ENCODE assay signal across 1 cellular context in genomic region chr12:31728917-31729640, GRCh38.
TF ChIP-seq lines count a peak whose summit lies in the region.

Gene AMN1 (minus strand): TSS chr12:31729021. CDS start chr12:31729008, 13 bp downstream.

TF ChIP-seq in HEK293, 187 proteins besides CTCF, POLR2A, EP300 and RAD21 (continued from another document and continues in another):
- TF ChIP-seq, protein P1, sequence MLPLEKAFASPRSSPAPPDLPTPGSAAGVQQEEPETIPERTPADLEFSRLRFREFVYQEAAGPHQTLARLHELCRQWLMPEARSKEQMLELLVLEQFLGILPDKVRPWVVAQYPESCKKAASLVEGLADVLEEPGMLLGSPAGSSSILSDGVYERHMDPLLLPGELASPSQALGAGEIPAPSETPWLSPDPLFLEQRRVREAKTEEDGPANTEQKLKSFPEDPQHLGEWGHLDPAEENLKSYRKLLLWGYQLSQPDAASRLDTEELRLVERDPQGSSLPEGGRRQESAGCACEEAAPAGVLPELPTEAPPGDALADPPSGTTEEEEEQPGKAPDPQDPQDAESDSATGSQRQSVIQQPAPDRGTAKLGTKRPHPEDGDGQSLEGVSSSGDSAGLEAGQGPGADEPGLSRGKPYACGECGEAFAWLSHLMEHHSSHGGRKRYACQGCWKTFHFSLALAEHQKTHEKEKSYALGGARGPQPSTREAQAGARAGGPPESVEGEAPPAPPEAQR (tag by site-specific recombination; IDR thresholded peaks at IDR 0.05): peak; percentile 82; the same call in 1 of the 2 replicates
- TF ChIP-seq PRDM6 (tag by site-specific recombination; IDR thresholded peaks at IDR 0.05) (no peak), KLF7 (tag by site-specific recombination; IDR thresholded peaks at IDR 0.05; ENCODE audit: borderline replicate concordance) (peak; percentile 94), SETDB1 (IDR thresholded peaks at IDR 0.05; ENCODE audit: insufficient read length, low read length) (peak; percentile 83), FEZF1 (tag by site-specific recombination; IDR thresholded peaks at IDR 0.05) (no peak), TRIM28 (IDR thresholded peaks at IDR 0.05; ENCODE audit: borderline replicate concordance, low read length) (peak; percentile 51; the same call in 1 of the 2 replicates), ZNF335 (tag by site-specific recombination; conservative IDR thresholded peaks at IDR 0.05) (peak; percentile 61), ZXDB (tag by site-specific recombination; IDR thresholded peaks at IDR 0.05) (peak; percentile 84), ZNF146 (tag by site-specific recombination; IDR thresholded peaks at IDR 0.05) (no peak), RBAK (tag by site-specific recombination; IDR thresholded peaks at IDR 0.05) (no peak), ZFP3 (tag by site-specific recombination; IDR thresholded peaks at IDR 0.05; ENCODE audit: low read depth) (no peak), ZNF473 (tag by site-specific recombination; IDR thresholded peaks at IDR 0.05) (no peak), ZNF223 (tag by site-specific recombination; IDR thresholded peaks at IDR 0.05) (no peak), ZNF660 (tag by site-specific recombination; IDR thresholded peaks at IDR 0.05) (peak; percentile 47), GLIS2 (tag by site-specific recombination; IDR thresholded peaks at IDR 0.05) (peak; percentile 54; the same call in 1 of the 2 replicates), ZBTB48 (tag by site-specific recombination; IDR thresholded peaks at IDR 0.05) (peak; percentile 100), ZNF133 (tag by site-specific recombination; IDR thresholded peaks at IDR 0.05) (no peak; the same call in 1 of the 2 replicates), SP2 (tag by site-specific recombination; IDR thresholded peaks at IDR 0.05) (peak; percentile 95), ZFP37 (tag by site-specific recombination; IDR thresholded peaks at IDR 0.05) (no peak; the same call in 1 of the 2 replicates), ZNF610 (tag by site-specific recombination; IDR thresholded peaks at IDR 0.05; ENCODE audit: borderline replicate concordance) (no peak), MYNN (tag by site-specific recombination; IDR thresholded peaks at IDR 0.05; ENCODE audit: borderline replicate concordance) (no peak), ZBTB20 (tag by site-specific recombination; IDR thresholded peaks at IDR 0.05) (peak; percentile 84), KLF9 (tag by site-specific recombination; IDR thresholded peaks at IDR 0.05; ENCODE audit: low read depth) (0 out of 2 replicates have a peak, but pooled peaks have one; percentile 69), GLIS1 (tag by site-specific recombination; IDR thresholded peaks at IDR 0.05) (peak; percentile 62), ZBTB8A (tag by site-specific recombination; IDR thresholded peaks at IDR 0.05) (peak; percentile 99), ZSCAN30 (tag by site-specific recombination; IDR thresholded peaks at IDR 0.05) (no peak), ZNF621 (tag by site-specific recombination; IDR thresholded peaks at IDR 0.05) (no peak), YY1 (tag by site-specific recombination; IDR thresholded peaks at IDR 0.05) (peak; percentile 56; the same call in 1 of the 2 replicates), ZNF324 (tag by site-specific recombination; IDR thresholded peaks at IDR 0.05) (peak; percentile 75), ZFHX2 (tag by site-specific recombination; conservative IDR thresholded peaks at IDR 0.05) (peak; percentile 96), ZNF701 (tag by site-specific recombination; IDR thresholded peaks at IDR 0.05) (no peak), ZNF48 (tag by site-specific recombination; IDR thresholded peaks at IDR 0.05) (no peak), ZNF514 (tag by site-specific recombination; IDR thresholded peaks at IDR 0.05) (no peak), SP3 (tag by site-specific recombination; IDR thresholded peaks at IDR 0.05) (peak; percentile 97), ZNF843 (tag by site-specific recombination; IDR thresholded peaks at IDR 0.05) (no peak), ZIC2 (tag by site-specific recombination; IDR thresholded peaks at IDR 0.05) (peak; percentile 82), PATZ1 (tag by site-specific recombination; IDR thresholded peaks at IDR 0.05) (peak; percentile 70), ZNF518A (tag by site-specific recombination; conservative IDR thresholded peaks at IDR 0.05; ENCODE audit: low read depth) (0 out of 2 replicates have a peak, but pooled peaks have one; percentile 39)
- TF ChIP-seq, protein P2, sequence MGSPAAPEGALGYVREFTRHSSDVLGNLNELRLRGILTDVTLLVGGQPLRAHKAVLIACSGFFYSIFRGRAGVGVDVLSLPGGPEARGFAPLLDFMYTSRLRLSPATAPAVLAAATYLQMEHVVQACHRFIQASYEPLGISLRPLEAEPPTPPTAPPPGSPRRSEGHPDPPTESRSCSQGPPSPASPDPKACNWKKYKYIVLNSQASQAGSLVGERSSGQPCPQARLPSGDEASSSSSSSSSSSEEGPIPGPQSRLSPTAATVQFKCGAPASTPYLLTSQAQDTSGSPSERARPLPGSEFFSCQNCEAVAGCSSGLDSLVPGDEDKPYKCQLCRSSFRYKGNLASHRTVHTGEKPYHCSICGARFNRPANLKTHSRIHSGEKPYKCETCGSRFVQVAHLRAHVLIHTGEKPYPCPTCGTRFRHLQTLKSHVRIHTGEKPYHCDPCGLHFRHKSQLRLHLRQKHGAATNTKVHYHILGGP (tag by site-specific recombination; IDR thresholded peaks at IDR 0.05): peak; percentile 98
- TF ChIP-seq, protein P3, sequence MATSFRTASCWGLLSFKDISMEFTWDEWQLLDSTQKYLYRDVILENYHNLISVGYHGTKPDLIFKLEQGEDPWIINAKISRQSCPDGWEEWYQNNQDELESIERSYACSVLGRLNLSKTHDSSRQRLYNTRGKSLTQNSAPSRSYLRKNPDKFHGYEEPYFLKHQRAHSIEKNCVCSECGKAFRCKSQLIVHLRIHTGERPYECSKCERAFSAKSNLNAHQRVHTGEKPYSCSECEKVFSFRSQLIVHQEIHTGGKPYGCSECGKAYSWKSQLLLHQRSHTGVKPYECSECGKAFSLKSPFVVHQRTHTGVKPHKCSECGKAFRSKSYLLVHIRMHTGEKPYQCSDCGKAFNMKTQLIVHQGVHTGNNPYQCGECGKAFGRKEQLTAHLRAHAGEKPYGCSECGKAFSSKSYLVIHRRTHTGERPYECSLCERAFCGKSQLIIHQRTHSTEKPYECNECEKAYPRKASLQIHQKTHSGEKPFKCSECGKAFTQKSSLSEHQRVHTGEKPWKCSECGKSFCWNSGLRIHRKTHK (tag by site-specific recombination; IDR thresholded peaks at IDR 0.05): no peak
- TF ChIP-seq, protein P4, sequence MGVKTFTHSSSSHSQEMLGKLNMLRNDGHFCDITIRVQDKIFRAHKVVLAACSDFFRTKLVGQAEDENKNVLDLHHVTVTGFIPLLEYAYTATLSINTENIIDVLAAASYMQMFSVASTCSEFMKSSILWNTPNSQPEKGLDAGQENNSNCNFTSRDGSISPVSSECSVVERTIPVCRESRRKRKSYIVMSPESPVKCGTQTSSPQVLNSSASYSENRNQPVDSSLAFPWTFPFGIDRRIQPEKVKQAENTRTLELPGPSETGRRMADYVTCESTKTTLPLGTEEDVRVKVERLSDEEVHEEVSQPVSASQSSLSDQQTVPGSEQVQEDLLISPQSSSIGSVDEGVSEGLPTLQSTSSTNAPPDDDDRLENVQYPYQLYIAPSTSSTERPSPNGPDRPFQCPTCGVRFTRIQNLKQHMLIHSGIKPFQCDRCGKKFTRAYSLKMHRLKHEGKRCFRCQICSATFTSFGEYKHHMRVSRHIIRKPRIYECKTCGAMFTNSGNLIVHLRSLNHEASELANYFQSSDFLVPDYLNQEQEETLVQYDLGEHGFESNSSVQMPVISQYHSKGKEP (tag by site-specific recombination; IDR thresholded peaks at IDR 0.05): peak; percentile 67
- TF ChIP-seq, protein P5, sequence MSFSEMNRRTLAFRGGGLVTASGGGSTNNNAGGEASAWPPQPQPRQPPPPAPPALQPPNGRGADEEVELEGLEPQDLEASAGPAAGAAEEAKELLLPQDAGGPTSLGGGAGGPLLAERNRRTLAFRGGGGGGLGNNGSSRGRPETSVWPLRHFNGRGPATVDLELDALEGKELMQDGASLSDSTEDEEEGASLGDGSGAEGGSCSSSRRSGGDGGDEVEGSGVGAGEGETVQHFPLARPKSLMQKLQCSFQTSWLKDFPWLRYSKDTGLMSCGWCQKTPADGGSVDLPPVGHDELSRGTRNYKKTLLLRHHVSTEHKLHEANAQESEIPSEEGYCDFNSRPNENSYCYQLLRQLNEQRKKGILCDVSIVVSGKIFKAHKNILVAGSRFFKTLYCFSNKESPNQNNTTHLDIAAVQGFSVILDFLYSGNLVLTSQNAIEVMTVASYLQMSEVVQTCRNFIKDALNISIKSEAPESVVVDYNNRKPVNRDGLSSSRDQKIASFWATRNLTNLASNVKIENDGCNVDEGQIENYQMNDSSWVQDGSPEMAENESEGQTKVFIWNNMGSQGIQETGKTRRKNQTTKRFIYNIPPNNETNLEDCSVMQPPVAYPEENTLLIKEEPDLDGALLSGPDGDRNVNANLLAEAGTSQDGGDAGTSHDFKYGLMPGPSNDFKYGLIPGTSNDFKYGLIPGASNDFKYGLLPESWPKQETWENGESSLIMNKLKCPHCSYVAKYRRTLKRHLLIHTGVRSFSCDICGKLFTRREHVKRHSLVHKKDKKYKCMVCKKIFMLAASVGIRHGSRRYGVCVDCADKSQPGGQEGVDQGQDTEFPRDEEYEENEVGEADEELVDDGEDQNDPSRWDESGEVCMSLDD (tag by site-specific recombination; IDR thresholded peaks at IDR 0.05): no peak
- TF ChIP-seq, protein P6, sequence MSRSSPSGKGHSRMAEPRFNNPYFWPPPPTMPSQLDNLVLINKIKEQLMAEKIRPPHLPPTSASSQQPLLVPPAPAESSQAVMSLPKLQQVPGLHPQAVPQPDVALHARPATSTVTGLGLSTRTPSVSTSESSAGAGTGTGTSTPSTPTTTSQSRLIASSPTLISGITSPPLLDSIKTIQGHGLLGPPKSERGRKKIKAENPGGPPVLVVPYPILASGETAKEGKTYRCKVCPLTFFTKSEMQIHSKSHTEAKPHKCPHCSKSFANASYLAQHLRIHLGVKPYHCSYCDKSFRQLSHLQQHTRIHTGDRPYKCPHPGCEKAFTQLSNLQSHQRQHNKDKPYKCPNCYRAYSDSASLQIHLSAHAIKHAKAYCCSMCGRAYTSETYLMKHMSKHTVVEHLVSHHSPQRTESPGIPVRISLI (tag by site-specific recombination; IDR thresholded peaks at IDR 0.05): no peak
- TF ChIP-seq, protein P7, sequence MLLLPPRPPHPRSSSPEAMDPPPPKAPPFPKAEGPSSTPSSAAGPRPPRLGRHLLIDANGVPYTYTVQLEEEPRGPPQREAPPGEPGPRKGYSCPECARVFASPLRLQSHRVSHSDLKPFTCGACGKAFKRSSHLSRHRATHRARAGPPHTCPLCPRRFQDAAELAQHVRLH (tag by site-specific recombination; IDR thresholded peaks at IDR 0.05): peak; percentile 17; the same call in 1 of the 2 replicates
